In genomic region chr2:179005976-179006375, GRCh38 we compare ENCODE assay signal across 22 cellular contexts. TPM values are rescaled to one million over a fixed set of nuclear protein-coding genes. Genes with fewer than 3 reads are reported as not detected.
DNase-seq lines count a peak whose midpoint lies in the region; ATAC-seq and TF ChIP-seq lines count a peak whose summit lies in the region.
"Had no signal": no experiment of that assay in that cellular context is flagged by ENCODE, and none has a peak within 500 bp of the region (broad histone marks: within the 10 kb centered on the region; RNA-seq: fewer than 3 reads in every experiment).

No MANE protein-coding gene starts in this region.

- intact Hi-C loops in testis (cut with DNase I; ENCODE audit: low total_unique reads), result no loop called here

- H3K4me1 Mint-ChIP-seq in H9, result no peaks in the 10 kb centered on the region
- H3K4me1 Mint-ChIP-seq: CD14-positive monocyte; CD4-positive, alpha-beta memory T cell; CD8-positive, alpha-beta memory T cell had no signal

- no peak overlapping the region for H4K91ac ChIP-seq in H9 (ENCODE audit: insufficient read length, low read depth, low read length)

- ATAC-seq in gastroesophageal sphincter (no peak), GM18867 (IDR thresholded peaks at IDR 0.05; ENCODE audit: unreplicated experiment) (no peak)

- H3K36me3 ChIP-seq in mesendoderm (ENCODE audit: control insufficient read depth, insufficient read depth, low read length), result no peaks in the 10 kb centered on the region
- H3K36me3 ChIP-seq in testis (ENCODE audit: low read depth, missing control alignments), result no peaks in the 10 kb centered on the region
- no peaks in the 10 kb centered on the region for H3K36me3 ChIP-seq in gastroesophageal sphincter
- H3K36me3 ChIP-seq: BE2C, BLaER1 had no signal

- TF ChIP-seq POLR2A in testis (IDR thresholded peaks at IDR 0.05) (no peak), gastroesophageal sphincter (IDR thresholded peaks at IDR 0.05) (no peak)

- H3K9me3 Mint-ChIP-seq in H9, result peaks cover 4 to 10% of the 10 kb centered on the region in 2 experiments

- H3K9me3 ChIP-seq in H9 (ENCODE audit: control insufficient read depth, low read depth, low read length), result no peaks in the 10 kb centered on the region
- H3K9me3 ChIP-seq in testis, result no peaks in the 10 kb centered on the region
- peaks cover 0 to 10% (median 0%) of the 10 kb centered on the region in 3 donors for H3K9me3 ChIP-seq in gastroesophageal sphincter
- H3K9me3 ChIP-seq: BE2C, BLaER1, Caco-2 had no signal

- H2BK15ac ChIP-seq in H9 (ENCODE audit: low read depth, low read length) (no peak overlapping the region), mesendoderm (replicated peaks; ENCODE audit: low read depth) (no peak overlapping the region)

- H3K4me2 ChIP-seq in H9 (ENCODE audit: insufficient read depth, insufficient read length, low read length), result no peak overlapping the region
- H3K4me2 ChIP-seq in mesendoderm (ENCODE audit: low read length), result no peak overlapping the region
- H3K4me2 ChIP-seq: BLaER1 had no signal

- H3K79me1 ChIP-seq in H9 (ENCODE audit: insufficient read depth, low read depth, low read length, poor library complexity, severe bottlenecking), result no peaks in the 10 kb centered on the region
- no peaks in the 10 kb centered on the region for H3K79me1 ChIP-seq in mesendoderm (ENCODE audit: low read length)

- H2AFZ ChIP-seq in H9 (ENCODE audit: low read length), result no peak overlapping the region

- peaks cover 0 to 5% (median 0%) of the 10 kb centered on the region in 3 experiments; a peak in 4 of 7 replicates for H3K36me3 Mint-ChIP-seq in H9 (ENCODE audit: insufficient read depth in 1 of 3, low read depth in 3 of 3)
- H3K36me3 Mint-ChIP-seq: CD14-positive monocyte had no signal

- H3K79me2 ChIP-seq in H9 (ENCODE audit: insufficient read depth, low read length) (no peaks in the 10 kb centered on the region), mesendoderm (ENCODE audit: control insufficient read depth, insufficient read depth, low read length) (no peaks in the 10 kb centered on the region)

- no peaks in the 10 kb centered on the region for H3K23me2 ChIP-seq in H9 (ENCODE audit: insufficient read length, low read depth, low read length, poor library complexity, severe bottlenecking)

- H3K27me3 Mint-ChIP-seq in H9 (ENCODE audit: low read depth), result no peaks in the 10 kb centered on the region
- H3K27me3 Mint-ChIP-seq: CD4-positive, CD25-positive, alpha-beta regulatory T cell; CD8-positive, alpha-beta memory T cell had no signal

- TF ChIP-seq CTCF in H9 (conservative IDR thresholded peaks at IDR 0.05), result no peak
- no peak for TF ChIP-seq CTCF in testis (IDR thresholded peaks at IDR 0.05)
- TF ChIP-seq CTCF in gastroesophageal sphincter (IDR thresholded peaks at IDR 0.05), result no peak

- H4K8ac ChIP-seq in H9 (replicated peaks; ENCODE audit: insufficient read length, low read depth, low read length), result no peak overlapping the region
- no peak overlapping the region for H4K8ac ChIP-seq in mesendoderm (ENCODE audit: low read depth, low read length)

- H2BK120ac ChIP-seq in H9 (ENCODE audit: low read depth, low read length, poor library complexity, severe bottlenecking), result no peak overlapping the region
- no peak overlapping the region for H2BK120ac ChIP-seq in mesendoderm (ENCODE audit: low read depth, low read length)

- H3T11ph ChIP-seq in H9 (ENCODE audit: low read length), result no peak overlapping the region

- H3K23ac ChIP-seq in H9 (ENCODE audit: insufficient read length, low read depth, low read length), result no peak overlapping the region
- no peak overlapping the region for H3K23ac ChIP-seq in mesendoderm (ENCODE audit: low read length)

- H2BK20ac ChIP-seq in H9 (ENCODE audit: low read depth, low read length, poor library complexity, severe bottlenecking), result no peak overlapping the region

- no peak overlapping the region for H3K56ac ChIP-seq in H9 (ENCODE audit: insufficient read length, low read depth, low read length)
- H3K56ac ChIP-seq in mesendoderm (ENCODE audit: low read length), result no peak overlapping the region

- H3K4ac ChIP-seq in H9 (ENCODE audit: low read depth, low read length) (no peak overlapping the region), mesendoderm (ENCODE audit: low read depth, low read length) (no peak overlapping the region)

- H3K9ac ChIP-seq in H9 (ENCODE audit: extremely low read depth, insufficient read length, low read length), result no peak overlapping the region
- H3K9ac ChIP-seq in mesendoderm (ENCODE audit: low read length), result no peak overlapping the region
- H3K9ac ChIP-seq: BLaER1 had no signal

- H3K4me3 ChIP-seq in mesendoderm (ENCODE audit: low read length) (no peak overlapping the region), testis (no peak overlapping the region), gastroesophageal sphincter (no peak overlapping the region)
- H3K4me3 ChIP-seq: BLaER1 had no signal

- no peaks in the 10 kb centered on the region for H4K20me1 ChIP-seq in H9 (ENCODE audit: control insufficient read depth, insufficient read depth, insufficient read length)
- H4K20me1 ChIP-seq: BLaER1 had no signal

- H3K27me3 ChIP-seq in H9 (ENCODE audit: insufficient read depth, low read length), result no peaks in the 10 kb centered on the region
- no peaks in the 10 kb centered on the region for H3K27me3 ChIP-seq in mesendoderm (ENCODE audit: insufficient read depth, low read length, poor library complexity)
- no peaks in the 10 kb centered on the region for H3K27me3 ChIP-seq in testis
- no peaks in the 10 kb centered on the region for H3K27me3 ChIP-seq in gastroesophageal sphincter
- H3K27me3 ChIP-seq: BE2C, BLaER1 had no signal

- H2BK5ac ChIP-seq in H9 (ENCODE audit: insufficient read length, low read length) (no peak overlapping the region), mesendoderm (ENCODE audit: low read length) (no peak overlapping the region)

- H3K4me1 ChIP-seq in H9 (ENCODE audit: insufficient read depth, low read length) (no peaks in the 10 kb centered on the region), mesendoderm (ENCODE audit: control insufficient read depth, low read depth, low read length) (no peaks in the 10 kb centered on the region), testis (no peaks in the 10 kb centered on the region), gastroesophageal sphincter (no peaks in the 10 kb centered on the region)
- H3K4me1 ChIP-seq: BE2C, BLaER1 had no signal

- H2AK5ac ChIP-seq in H9 (ENCODE audit: insufficient read length, low read length) (no peak overlapping the region), mesendoderm (ENCODE audit: low read length) (no peak overlapping the region)

- H3K4me3 Mint-ChIP-seq in H9, result no peak overlapping the region
- H3K4me3 Mint-ChIP-seq: CD14-positive monocyte; CD4-positive, alpha-beta memory T cell; CD4-positive, CD25-positive, alpha-beta regulatory T cell; CD8-positive, alpha-beta memory T cell had no signal

- H3K27ac ChIP-seq in H9 (ENCODE audit: insufficient read length, low read depth, low read length) (no peak overlapping the region), mesendoderm (ENCODE audit: low read depth, low read length) (peak overlapping the region; percentile 6), testis (peak overlapping the region; percentile 71), gastroesophageal sphincter (no peak overlapping the region)
- H3K27ac ChIP-seq: BLaER1 had no signal

- H2BK12ac ChIP-seq in H9 (ENCODE audit: insufficient read length, low read depth, low read length), result no peak overlapping the region

- peak overlapping the region in 2 of 3 experiments; percentile 2 to 12; a peak in 1 of 7 replicates for H3K27ac Mint-ChIP-seq in H9
- H3K27ac Mint-ChIP-seq: CD4-positive, alpha-beta memory T cell had no signal

- H3K14ac ChIP-seq in H9 (ENCODE audit: insufficient read depth, low read length), result no peak overlapping the region

- TF ChIP-seq EP300 in gastroesophageal sphincter (IDR thresholded peaks at IDR 0.05), result no peak

- peak; percentile 14 for DNase-seq in COLO829 (ENCODE audit: low spot score)
- DNase-seq in H9, result no peak
- DNase-seq in mesendoderm, result peak; percentile 56
- DNase-seq in testis, result peak; percentile 56
- no peak for DNase-seq in NCI-H345 treated with DMSO at 0.1 percent for 48 hours (lab: John Stamatoyannopoulos, UW; ENCODE audit: unreplicated experiment)
- DNase-seq: 8988T; ACHN; BE2C; C1 segment of cervical spinal cord; Caco-2; Calu3; CD4-positive, alpha-beta memory T cell; CD4-positive, CD25-positive, alpha-beta regulatory T cell; CD8-positive, alpha-beta memory T cell; DMS79 treated with DMSO at 0.1 percent for 48 hours; GF-D8 had no signal

- H4K5ac ChIP-seq in H9 (ENCODE audit: insufficient read length, low read depth, low read length), result no peak overlapping the region
- no peak overlapping the region for H4K5ac ChIP-seq in mesendoderm (ENCODE audit: low read length)

- WGBS in H9 (ENCODE audit: extremely low coverage, insufficient read length, low lambda C conversion rate), result no CpG with 5 or more reads among the region's 1 CpG
- no CpG with 5 or more reads among the region's 1 CpG for WGBS in mesendoderm (ENCODE audit: extremely low coverage, insufficient coverage, low lambda C conversion rate)
- WGBS in testis, 2 donors, result 50 to 64% methylated on average over 1 of the region's 1 CpG
- 64% methylated on average over 1 of the region's 1 CpG; no CpG with 5 or more reads in 1 of the 2 donors for WGBS in gastroesophageal sphincter (ENCODE audit: low coverage in 1 of 2), 2 donors

- H3K18ac ChIP-seq in H9 (ENCODE audit: insufficient read length, low read depth, low read length) (no peak overlapping the region), mesendoderm (ENCODE audit: low read length) (no peak overlapping the region)

RNA-seq across cellular contexts. Expression of gene CCDC141, which starts 44.0 kb away (rescaled TPM):
- 0.83 and 1.0 TPM in 2 replicates for total RNA-seq in H9 (2021)
- polyA plus RNA-seq in mesendoderm (2013, experiment 1 of 2), result 1.2 TPM
- 1.1 TPM for polyA plus RNA-seq in mesendoderm (2013, experiment 2 of 2)
- total RNA-seq in testis, result 10 to 100 TPM; 17.8 to 25.9 TPM
- 2.2 TPM for polyA plus RNA-seq in testis (ENCODE audit: insufficient read depth, low read depth, low replicate concordance)
- 10 to 100 TPM in 1 of 4 donors, 1 to 10 TPM in 3; 1.6 to 10.3 (median 5.3) TPM for total RNA-seq in gastroesophageal sphincter
- total RNA-seq: A673 had no signal
- polyA plus RNA-seq: AG04450, CD14-positive monocyte had no signal

Comparison
In these comparisons a context has a peak if more than half of its experiments do, and no peak if none do; other contexts are left out.
1. DNase-seq: peak in COLO829 (single experiment), mesendoderm (single experiment) and testis (single experiment); none in H9 (single experiment) and NCI-H345 treated with DMSO at 0.1 percent for 48 hours (single experiment).
2. H3K27ac ChIP-seq: peak in mesendoderm (single experiment) and testis (2 of 2); none in H9 (single experiment) and gastroesophageal sphincter (0 of 4).